8 cellular contexts compared by ENCODE assay signal in genomic region chr6:133568970-133569889, GRCh38.
DNase-seq lines count a peak whose midpoint lies in the region; ATAC-seq and TF ChIP-seq lines count a peak whose summit lies in the region.

No MANE protein-coding gene starts in this region.

- peak overlapping the region; percentile 83 for H3K9ac ChIP-seq in adipocyte (ENCODE audit: low read length)

- in situ Hi-C loops in GM13976 (cut with MboI; ENCODE audit: low sequenced_read_pairs, unreplicated experiment), result loop anchor here (25.0 kb wide), 2 partner anchors 518 to 732 kb away; no protein-coding TSS in a partner anchor

- intact Hi-C loops in heart right ventricle (cut with DNase I), result loop anchor here (1.0 to 10.0 kb wide), 6 partner anchors 268 to 528 kb away; no protein-coding TSS in a partner anchor

- peak; percentile 73 for DNase-seq in AG10803 (ENCODE audit: low read depth)
- DNase-seq in GM13976 (ENCODE audit: low spot score), result peak; percentile 38
- peak; percentile 57 for DNase-seq in NCI-H524 treated with DMSO at 0.1 percent for 48 hours (lab: John Stamatoyannopoulos, UW)
- peak; percentile 89 for DNase-seq in adipocyte (ENCODE audit: low read depth)
- peak in 1 of 2 donors; percentile 16 for DNase-seq in heart right ventricle
- DNase-seq in putamen (ENCODE audit: low spot score), result peak; percentile 52

- peak overlapping the region in 5 of 10 donors; percentile 10 to 45 (median 29) for H3K27ac ChIP-seq in heart right ventricle

- TF ChIP-seq CTCF in AG10803 (conservative IDR thresholded peaks at IDR 0.05; ENCODE audit: low read length) (peak; percentile 99), GM13976 (IDR thresholded peaks at IDR 0.05; ENCODE audit: borderline replicate concordance, control extremely low read depth, extremely low read depth, insufficient read depth, missing control alignments) (no peak), heart right ventricle (IDR thresholded peaks at IDR 0.05) (peak; percentile 57 to 92 (median 81))

- H3K36me3 ChIP-seq in adipocyte (ENCODE audit: control insufficient read depth, insufficient read depth, low read length, severe bottlenecking), result no peaks in the 10 kb centered on the region
- H3K36me3 ChIP-seq in heart right ventricle, result no peaks in the 10 kb centered on the region

- H3K27me3 ChIP-seq in adipocyte (replicated peaks; ENCODE audit: control insufficient read depth, insufficient read depth, low read length), result no peaks in the 10 kb centered on the region
- H3K27me3 ChIP-seq in heart right ventricle, result peaks cover 0 to 12% (median 0%) of the 10 kb centered on the region in 7 donors

- H3K9me3 ChIP-seq in adipocyte (ENCODE audit: control insufficient read depth, low read length) (no peaks in the 10 kb centered on the region), heart right ventricle (no peaks in the 10 kb centered on the region)

- ATAC-seq in HG03139 (IDR thresholded peaks at IDR 0.05; ENCODE audit: unreplicated experiment) (peak; percentile 55), heart right ventricle (peak; percentile 68 to 90 (median 80)), GM21360 (IDR thresholded peaks at IDR 0.05; ENCODE audit: unreplicated experiment) (no peak)

- H3K4me3 ChIP-seq in AG10803 (ENCODE audit: low read length) (peak overlapping the region; percentile 51), adipocyte (ENCODE audit: low read length) (peak overlapping the region; percentile 71), heart right ventricle (peak overlapping the region; percentile 5 to 56 (median 44))

- WGBS in heart right ventricle, 2 donors, result 6 to 7% methylated on average over 18 of the region's 18 CpGs

- H3K4me1 ChIP-seq in adipocyte (ENCODE audit: control insufficient read depth, insufficient read depth, low read length) (peaks cover 26% of the 10 kb centered on the region), heart right ventricle (peaks cover 0 to 7% (median 0%) of the 10 kb centered on the region in 9 donors)
